Comparison of ENCODE assay signal across 12 cellular contexts in genomic region chr5:103446813-103447212, GRCh38.
"Had no signal": no experiment of that assay in that cellular context is flagged by ENCODE, and none has a peak within 500 bp of the region (broad histone marks: within the 10 kb centered on the region; RNA-seq: fewer than 3 reads in every experiment).

No MANE protein-coding gene starts in this region.

- H3K36me3 ChIP-seq: left lung, ovary, tibial artery had no signal

- H3K4me3 ChIP-seq: dorsolateral prefrontal cortex, left lung, ovary, smooth muscle cell, tibial artery had no signal

- H3K4me1 ChIP-seq: left lung had no signal

- H3K9me3 ChIP-seq: left lung, ovary, tibial artery had no signal

- H3K4me2 ChIP-seq: smooth muscle cell had no signal

- H3K27ac ChIP-seq: dorsolateral prefrontal cortex, foreskin keratinocyte, left lung, ovary, tibial artery had no signal

- DNase-seq: activated CD4-positive, alpha-beta T cell treated with anti-CD3 and anti-CD28 coated beads, Interleukin-2, amount 50 U/mL, for 48 hours; activated CD4-positive, CD25-positive, alpha-beta regulatory T cell treated with anti-CD3 and anti-CD28 coated beads, Interleukin-2, amount 50 U/mL, for 72 hours; activated effector memory CD4-positive, alpha-beta T cell treated with anti-CD3 and anti-CD28 coated beads, Interleukin-2, amount 50 U/mL, for 16 hours; activated T-cell treated with anti-CD3 and anti-CD28 coated beads, Interleukin-2, amount 50 U/mL, for 4 hours; dorsolateral prefrontal cortex; foreskin keratinocyte; left lung; mesendoderm; ovary; retina; tibial artery had no signal

- H3K27me3 ChIP-seq: dorsolateral prefrontal cortex, foreskin keratinocyte, left lung, ovary, tibial artery had no signal
